1 cellular context compared by ENCODE assay signal in the genomic region with DNA sequence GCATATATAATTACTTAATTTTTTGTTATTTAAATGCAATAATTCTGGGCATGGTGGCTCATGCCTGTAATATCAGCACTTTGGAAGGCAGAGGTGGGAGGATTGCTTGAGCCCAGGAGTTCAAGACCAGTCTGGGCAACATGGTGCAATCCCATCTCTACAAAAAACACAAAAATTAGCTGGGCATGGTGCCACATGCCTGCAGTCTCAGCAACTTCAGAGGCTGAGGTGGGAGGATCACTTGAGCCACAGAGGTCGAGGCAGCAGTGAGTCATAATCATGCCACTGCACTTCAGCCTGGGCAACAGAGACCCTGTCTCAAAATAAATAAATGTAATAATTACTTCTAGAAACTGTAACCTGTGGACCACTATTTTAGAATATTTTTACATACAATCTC.
TF ChIP-seq lines count a peak whose summit lies in the region.

No MANE protein-coding gene starts in this region.

TF ChIP-seq in IMR-90, 13 proteins besides CTCF, POLR2A, EP300 and RAD21:
- TF ChIP-seq CHD1 (IDR thresholded peaks at IDR 0.05; ENCODE audit: low read depth, low read length) = no peak
- no peak for TF ChIP-seq RFX5 (IDR thresholded peaks at IDR 0.05; ENCODE audit: low read depth, low read length)
- TF ChIP-seq, protein P1, sequence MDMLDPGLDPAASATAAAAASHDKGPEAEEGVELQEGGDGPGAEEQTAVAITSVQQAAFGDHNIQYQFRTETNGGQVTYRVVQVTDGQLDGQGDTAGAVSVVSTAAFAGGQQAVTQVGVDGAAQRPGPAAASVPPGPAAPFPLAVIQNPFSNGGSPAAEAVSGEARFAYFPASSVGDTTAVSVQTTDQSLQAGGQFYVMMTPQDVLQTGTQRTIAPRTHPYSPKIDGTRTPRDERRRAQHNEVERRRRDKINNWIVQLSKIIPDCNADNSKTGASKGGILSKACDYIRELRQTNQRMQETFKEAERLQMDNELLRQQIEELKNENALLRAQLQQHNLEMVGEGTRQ (IDR thresholded peaks at IDR 0.05; ENCODE audit: low read depth, low read length) = no peak
- no peak for TF ChIP-seq MXI1 (IDR thresholded peaks at IDR 0.05; ENCODE audit: borderline replicate concordance, low read depth, low read length)
- TF ChIP-seq, protein P2, sequence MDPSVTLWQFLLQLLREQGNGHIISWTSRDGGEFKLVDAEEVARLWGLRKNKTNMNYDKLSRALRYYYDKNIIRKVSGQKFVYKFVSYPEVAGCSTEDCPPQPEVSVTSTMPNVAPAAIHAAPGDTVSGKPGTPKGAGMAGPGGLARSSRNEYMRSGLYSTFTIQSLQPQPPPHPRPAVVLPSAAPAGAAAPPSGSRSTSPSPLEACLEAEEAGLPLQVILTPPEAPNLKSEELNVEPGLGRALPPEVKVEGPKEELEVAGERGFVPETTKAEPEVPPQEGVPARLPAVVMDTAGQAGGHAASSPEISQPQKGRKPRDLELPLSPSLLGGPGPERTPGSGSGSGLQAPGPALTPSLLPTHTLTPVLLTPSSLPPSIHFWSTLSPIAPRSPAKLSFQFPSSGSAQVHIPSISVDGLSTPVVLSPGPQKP (IDR thresholded peaks at IDR 0.05; ENCODE audit: borderline replicate concordance, low read depth, low read length) = no peak
- TF ChIP-seq SMC3 (IDR thresholded peaks at IDR 0.05; ENCODE audit: low read depth, low read length) = no peak
- no peak for TF ChIP-seq CEBPB (IDR thresholded peaks at IDR 0.05; ENCODE audit: low read depth, low read length)
- TF ChIP-seq RCOR1 (IDR thresholded peaks at IDR 0.05; ENCODE audit: insufficient replicate concordance, low read length) = no peak
- no peak for TF ChIP-seq MAZ (IDR thresholded peaks at IDR 0.05; ENCODE audit: borderline replicate concordance, low read depth, low read length)
- TF ChIP-seq FOS (IDR thresholded peaks at IDR 0.05; ENCODE audit: low read depth, low read length) = no peak
- TF ChIP-seq NFE2L2 (IDR thresholded peaks at IDR 0.05; ENCODE audit: low read depth, low read length) = no peak
- no peak for TF ChIP-seq BHLHE40 (IDR thresholded peaks at IDR 0.05; ENCODE audit: low read depth, low read length)
